In the genomic region with DNA sequence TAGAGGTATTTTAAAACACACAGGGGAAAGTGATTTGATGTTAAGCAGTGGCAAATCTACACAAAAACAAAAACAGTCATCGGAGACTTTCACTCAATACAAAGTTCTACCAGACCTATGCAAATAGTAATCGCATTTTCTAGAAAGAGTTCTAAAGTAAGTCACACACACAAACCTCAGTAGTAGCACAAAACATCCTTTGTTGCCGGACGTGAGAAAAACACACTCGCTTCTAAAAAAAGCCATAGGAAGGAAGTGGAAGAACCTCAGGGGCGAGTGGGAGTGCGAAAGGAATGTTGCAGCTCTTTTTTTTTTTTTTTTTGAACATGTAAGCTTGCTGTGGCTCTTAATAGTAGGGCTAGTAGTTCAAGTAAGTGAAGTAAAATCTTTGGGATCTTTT, we compare ENCODE assay signal across 7 cellular contexts.
A peak's percentile ranks its signal among the peaks of the same experiment; 100 is the strongest.
DNase-seq lines count a peak whose midpoint lies in the region; ATAC-seq and TF ChIP-seq lines count a peak whose summit lies in the region.

No MANE protein-coding gene starts in this region.

- H3K4me3 ChIP-seq in testis: no peak overlapping the region

- TF ChIP-seq CTCF in testis (IDR thresholded peaks at IDR 0.05): no peak

- peaks cover 27% of the 10 kb centered on the region for H3K4me1 ChIP-seq in testis

- H3K36me3 ChIP-seq in testis (ENCODE audit: low read depth, missing control alignments): no peaks in the 10 kb centered on the region

- in situ Hi-C loops in SK-MEL-5 (cut with HindIII; ENCODE audit: low pct_unique_long_range_greater_than_20kb, low sequenced_read_pairs): no loop called here

- DNase-seq in SK-MEL-5 (ENCODE audit: low read depth, low spot score) (peak; percentile 94), left cardiac atrium (peak; percentile 37), testis (peak; percentile 74), hippocampal formation (lab: John Stamatoyannopoulos, UW) (no peak), superior temporal gyrus (ENCODE audit: extremely low spot score) (no peak)

- ATAC-seq in GM18870 (IDR thresholded peaks at IDR 0.05; ENCODE audit: unreplicated experiment): peak; percentile 51
- peak; percentile 64 for ATAC-seq in HG02798 (IDR thresholded peaks at IDR 0.05; ENCODE audit: poor library complexity, unreplicated experiment)
- ATAC-seq in left cardiac atrium: peak; percentile 47 to 63

- H3K27ac ChIP-seq in testis: peak overlapping the region; percentile 9 to 71

- TF ChIP-seq POLR2A in testis (IDR thresholded peaks at IDR 0.05): no peak

- 39 to 40% methylated on average over 7 of the region's 7 CpGs for WGBS in testis, 2 donors

- no peaks in the 10 kb centered on the region for H3K27me3 ChIP-seq in testis

- H3K9me3 ChIP-seq in testis: no peaks in the 10 kb centered on the region

- intact Hi-C loops in left cardiac atrium (cut with DNase I) (no loop called here), testis (cut with DNase I; ENCODE audit: low total_unique reads) (no loop called here)

Comparison
In these comparisons a context has a peak if more than half of its experiments do, and no peak if none do; other contexts are left out.
1. DNase-seq: peak in SK-MEL-5 (single experiment), left cardiac atrium (single experiment) and testis (single experiment); none in hippocampal formation (0 of 2) and superior temporal gyrus (single experiment).
2. Peak in every context shown above with its lines, with median percentiles within 50 percentile points of each other: ATAC-seq.